Comparison of ENCODE assay signal across 8 cellular contexts in genomic region chr9:36148652-36149051, GRCh38. TPM values are rescaled to one million over a fixed set of nuclear protein-coding genes. Genes with fewer than 3 reads are reported as not detected.
A peak's percentile ranks its signal among the peaks of the same experiment; 100 is the strongest.
DNase-seq lines count a peak whose midpoint lies in the region; ATAC-seq, FAIRE-seq and TF ChIP-seq lines count a peak whose summit lies in the region.

No MANE protein-coding gene starts in this region.

- peaks cover 8% of the 10 kb centered on the region for H3K9me3 ChIP-seq in mesodermal cell (ENCODE audit: control insufficient read depth, low read length)

- peak overlapping the region; percentile 42 for H3K4me3 ChIP-seq in coronary artery
- H3K4me3 ChIP-seq in mesodermal cell (ENCODE audit: extremely low read depth, insufficient read depth, low read length, poor library complexity, severe bottlenecking), result no peak overlapping the region

- peaks cover 24% of the 10 kb centered on the region for H3K4me1 ChIP-seq in mesodermal cell (ENCODE audit: control insufficient read depth, insufficient read depth, low read length, poor library complexity, severe bottlenecking)

- DNase-seq in HTR-8/SVneo (ENCODE audit: insufficient read length, low spot score), result peak; percentile 97
- DNase-seq in activated CD4-positive, alpha-beta T cell treated with anti-CD3 and anti-CD28 coated beads, Interleukin-2, amount 50 U/mL, for 48 hours, result peak; percentile 82 to 87
- DNase-seq in coronary artery (ENCODE audit: low spot score), result peak; percentile 97
- DNase-seq in stimulated activated CD8-positive, alpha-beta memory T cell treated with anti-CD3 and anti-CD28 coated beads, Interleukin-7, amount 100 ng/mL, for 1 hour (ENCODE audit: low read depth in 2 of 2), result peak; percentile 57 to 61

- H3K27ac ChIP-seq in coronary artery, result peak overlapping the region; percentile 81 to 92
- H3K27ac ChIP-seq in mesodermal cell (ENCODE audit: low read depth, low read length, severe bottlenecking), result peak overlapping the region; percentile 72

- ATAC-seq in GM18511 (IDR thresholded peaks at IDR 0.05; ENCODE audit: unreplicated experiment) (peak; percentile 56), HG02973 (IDR thresholded peaks at IDR 0.05; ENCODE audit: unreplicated experiment) (no peak), GM18505 (IDR thresholded peaks at IDR 0.05; ENCODE audit: unreplicated experiment) (no peak)

- peaks cover 67% of the 10 kb centered on the region for H3K36me3 ChIP-seq in mesodermal cell (ENCODE audit: control insufficient read depth, insufficient read depth, low read length)

- peak; percentile 48 for FAIRE-seq in HTR-8/SVneo (lab: Jason Lieb, UNC)

- 85 to 97% methylated on average over 5 to 6 of the region's 8 CpGs for WGBS in mesodermal cell (ENCODE audit: insufficient coverage in 2 of 2), 2 experiments

- no peak for TF ChIP-seq POLR2A in GM18505 (IDR thresholded peaks at IDR 0.05; ENCODE audit: borderline replicate concordance, extremely low read depth, insufficient read depth, insufficient read length)

- no peak for TF ChIP-seq CTCF in coronary artery (IDR thresholded peaks at IDR 0.05)

RNA-seq across cellular contexts. Expression of gene GLIPR2, which starts 12.1 kb away (rescaled TPM):
- polyA plus RNA-seq in mesodermal cell (2013, experiment 1 of 2), result 37.2 TPM
- polyA plus RNA-seq in mesodermal cell (2013, experiment 2 of 2), result 41.1 TPM

RNA-seq across cellular contexts. Expression of gene CCIN, which starts 20.5 kb away (rescaled TPM):
- 0.22 TPM for polyA plus RNA-seq in mesodermal cell (2013, experiment 1 of 2)
- 0.20 TPM for polyA plus RNA-seq in mesodermal cell (2013, experiment 2 of 2)

RNA-seq across cellular contexts. Expression of gene CLTA, which starts 42.1 kb away (rescaled TPM):
- 290 TPM for polyA plus RNA-seq in mesodermal cell (2013, experiment 1 of 2)
- 289 TPM for polyA plus RNA-seq in mesodermal cell (2013, experiment 2 of 2)
